In the genomic region with DNA sequence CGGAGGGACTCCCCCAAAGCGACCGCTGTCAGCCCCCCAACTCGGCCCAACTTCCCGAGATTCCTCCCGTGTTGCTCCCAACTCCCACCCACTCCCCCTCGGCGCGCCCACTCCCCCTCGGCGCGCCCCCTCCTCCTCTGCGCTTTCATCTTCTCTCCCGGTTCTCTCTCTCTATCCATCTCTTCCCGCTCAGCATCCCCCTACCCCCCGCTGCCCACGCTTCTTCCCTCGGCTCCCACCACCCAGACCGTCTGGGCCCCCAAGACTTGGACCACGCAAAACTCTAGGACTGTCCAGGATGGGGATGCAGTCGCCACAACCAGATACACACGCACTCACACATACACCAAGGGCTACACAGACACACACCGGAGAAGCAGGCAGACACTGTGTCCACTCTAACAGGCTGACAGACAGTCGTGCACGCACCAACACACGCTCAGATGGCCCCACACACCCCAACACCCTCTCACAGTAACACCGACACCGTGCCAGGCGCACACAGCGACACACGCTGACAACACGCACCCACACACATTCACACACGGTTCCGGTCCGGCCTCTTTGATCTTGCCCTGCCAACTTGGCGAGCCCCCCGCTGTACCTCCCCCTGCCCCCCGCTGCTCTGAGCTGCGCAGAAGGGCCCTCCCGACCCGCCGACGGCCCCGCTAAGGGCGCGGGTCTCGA, we compare ENCODE assay signal across 8 cellular contexts. TPM values are rescaled to one million over a fixed set of nuclear protein-coding genes. Genes with fewer than 3 reads are reported as not detected.
DNase-seq lines count a peak whose midpoint lies in the region; ATAC-seq and TF ChIP-seq lines count a peak whose summit lies in the region.
"Had no signal": no experiment of that assay in that cellular context is flagged by ENCODE, and none has a peak within 500 bp of the region (broad histone marks: within the 10 kb centered on the region; RNA-seq: fewer than 3 reads in every experiment).

No MANE protein-coding gene starts in this region.

- H3K27me3 Mint-ChIP-seq in activated CD8-positive, alpha-beta memory T cell treated with anti-CD3 and anti-CD28 coated beads, Interleukin-2, amount 10 ng/mL, durations not matched to agents 7 days and 5 days = peaks cover 84% of the 10 kb centered on the region

- no peaks in the 10 kb centered on the region for H3K36me3 Mint-ChIP-seq in activated CD8-positive, alpha-beta memory T cell treated with anti-CD3 and anti-CD28 coated beads, Interleukin-2, amount 10 ng/mL, durations not matched to agents 7 days and 5 days

- no peak for TF ChIP-seq CTCF in spleen (IDR thresholded peaks at IDR 0.05 in 8 of 11, conservative IDR thresholded peaks at IDR 0.05 in 3 of 11)
- TF ChIP-seq CTCF in osteoblast (IDR thresholded peaks at IDR 0.05; ENCODE audit: extremely low read depth, low read depth, low read length) = no peak

- WGBS in spleen, 5 donors = 2 to 5% (median 3%) methylated on average over 35 to 47 of the region's 47 CpGs

- H3K4me2 ChIP-seq in osteoblast (ENCODE audit: insufficient read depth, low read length) = no peak overlapping the region

- peak overlapping the region; percentile 52 for H3K4me3 ChIP-seq in HUES6 (ENCODE audit: low read depth, low read length)
- H3K4me3 ChIP-seq in iPS-18c (ENCODE audit: insufficient read depth, low read depth, low read length) = peak overlapping the region; percentile 40
- peak overlapping the region in 7 of 8 donors; percentile 30 to 71 (median 42) for H3K4me3 ChIP-seq in spleen
- no peak overlapping the region for H3K4me3 ChIP-seq in osteoblast (ENCODE audit: insufficient read depth, low read length)

- no peak for TF ChIP-seq POLR2A in spleen (IDR thresholded peaks at IDR 0.05)
- no peak for TF ChIP-seq POLR2A in erythroblast (IDR thresholded peaks at IDR 0.05; ENCODE audit: low read length)

- intact Hi-C loops in spleen (cut with DNase I; ENCODE audit: low total_unique reads) = no loop called here

- no peak overlapping the region for H2AFZ ChIP-seq in osteoblast (ENCODE audit: low read length)

- peaks cover 96% of the 10 kb centered on the region for H3K27me3 ChIP-seq in HUES6 (ENCODE audit: control insufficient read depth, insufficient read depth, low read length)
- H3K27me3 ChIP-seq in spleen (replicated peaks in 1 of 7) = peaks cover 13 to 88% (median 62%) of the 10 kb centered on the region in 7 donors
- peaks cover 60% of the 10 kb centered on the region for H3K27me3 ChIP-seq in osteoblast (ENCODE audit: insufficient read depth, low read length)

- H3K4me1 Mint-ChIP-seq in activated CD8-positive, alpha-beta memory T cell treated with anti-CD3 and anti-CD28 coated beads, Interleukin-2, amount 10 ng/mL, durations not matched to agents 7 days and 5 days = peaks cover 12% of the 10 kb centered on the region

- H3K4me1 ChIP-seq in HUES6 (ENCODE audit: control insufficient read depth, insufficient read depth, low read length) (peaks cover 12% of the 10 kb centered on the region; the same call in 1 of the 2 replicates), spleen (peaks cover 21 to 57% (median 47%) of the 10 kb centered on the region in 6 donors), osteoblast (ENCODE audit: insufficient read depth, low read length) (no peaks in the 10 kb centered on the region)

- no peaks in the 10 kb centered on the region for H4K20me1 ChIP-seq in osteoblast (ENCODE audit: insufficient read depth, low read length)

- CTCF ChIA-PET in activated CD8-positive, alpha-beta memory T cell treated with anti-CD3 and anti-CD28 coated beads, Interleukin-2, amount 10 ng/mL, durations not matched to agents 7 days and 5 days (lab: Charles Lee) = no interaction called here

- no peak for DNase-seq in activated CD8-positive, alpha-beta memory T cell treated with anti-CD3 and anti-CD28 coated beads, Interleukin-2, amount 10 ng/mL, durations not matched to agents 7 days and 5 days
- DNase-seq in spleen (peak; percentile 54), erythroblast (lab: John Stamatoyannopoulos, UW) (no peak), osteoblast (ENCODE audit: insufficient read length, low spot score, missing footprints) (no peak)

- no peak for ATAC-seq in activated CD8-positive, alpha-beta memory T cell treated with anti-CD3 and anti-CD28 coated beads, Interleukin-2, amount 10 ng/mL, durations not matched to agents 7 days and 5 days
- ATAC-seq in GM21529 (IDR thresholded peaks at IDR 0.05; ENCODE audit: unreplicated experiment) = no peak

- H3K27ac Mint-ChIP-seq in activated CD8-positive, alpha-beta memory T cell treated with anti-CD3 and anti-CD28 coated beads, Interleukin-2, amount 10 ng/mL, durations not matched to agents 7 days and 5 days = peak overlapping the region; percentile 30

- H3K79me2 ChIP-seq in osteoblast (ENCODE audit: insufficient read depth, low read length) = no peaks in the 10 kb centered on the region

- H3K27ac ChIP-seq in HUES6 (ENCODE audit: low read depth, low read length) = no peak overlapping the region
- H3K27ac ChIP-seq in spleen = no peak overlapping the region
- H3K27ac ChIP-seq in osteoblast (ENCODE audit: low read depth, low read length) = no peak overlapping the region
- H3K27ac ChIP-seq: body of pancreas had no signal

- peak overlapping the region; percentile 12 for H3K4me3 Mint-ChIP-seq in activated CD8-positive, alpha-beta memory T cell treated with anti-CD3 and anti-CD28 coated beads, Interleukin-2, amount 10 ng/mL, durations not matched to agents 7 days and 5 days

- no peaks in the 10 kb centered on the region for H3K9me3 ChIP-seq in HUES6 (ENCODE audit: control insufficient read depth, insufficient read depth, low read depth, low read length)
- no peaks in the 10 kb centered on the region for H3K9me3 ChIP-seq in iPS-18c (ENCODE audit: control insufficient read depth, insufficient read depth, low read length)
- H3K9me3 ChIP-seq in spleen = no peaks in the 10 kb centered on the region
- no peaks in the 10 kb centered on the region for H3K9me3 ChIP-seq in osteoblast (ENCODE audit: low read depth, low read length)
- H3K9me3 ChIP-seq: body of pancreas had no signal

- no peaks in the 10 kb centered on the region for H3K36me3 ChIP-seq in HUES6 (ENCODE audit: control insufficient read depth, insufficient read depth, low read length)
- no peaks in the 10 kb centered on the region for H3K36me3 ChIP-seq in spleen
- H3K36me3 ChIP-seq in osteoblast (ENCODE audit: insufficient read depth, low read length) = no peaks in the 10 kb centered on the region

- no peaks in the 10 kb centered on the region for H3K9me3 Mint-ChIP-seq in activated CD8-positive, alpha-beta memory T cell treated with anti-CD3 and anti-CD28 coated beads, Interleukin-2, amount 10 ng/mL, durations not matched to agents 7 days and 5 days (ENCODE audit: low read depth)

- no peak overlapping the region for H3K9ac ChIP-seq in HUES6 (ENCODE audit: low read length)

RNA-seq across cellular contexts. Expression of gene GRID1, which starts 1.1 kb away (rescaled TPM):
- not detected for total RNA-seq in activated CD8-positive, alpha-beta memory T cell treated with anti-CD3 and anti-CD28 coated beads, Interleukin-2, amount 10 ng/mL, durations not matched to agents 7 days and 5 days
- under 1 TPM in 4 of 7 donors, not detected in 3; 0.10 to 0.42 (median 0.17) TPM for total RNA-seq in spleen
- under 1 TPM in 2 of 3 donors, not detected in 1; 0.06 to 0.18 TPM for polyA plus RNA-seq in spleen
- total RNA-seq in osteoblast = under 0.01 TPM in 1 of 2 replicates, not detected in the other
